ENCODE assay signal across 8 cellular contexts in genomic region chr15:31353931-31354330, GRCh38.
DNase-seq lines count a peak whose midpoint lies in the region; ATAC-seq and TF ChIP-seq lines count a peak whose summit lies in the region.

No MANE protein-coding gene starts in this region.

- H3K36me3 ChIP-seq in DOHH2 (ENCODE audit: control insufficient read depth, low read length) (peaks cover 46% of the 10 kb centered on the region), SK-N-MC (ENCODE audit: insufficient read depth, low read length) (0 out of 2 replicates have a peak, but pooled peaks cover 9% of the 10 kb centered on the region)

- H3K9me3 ChIP-seq in DOHH2 (ENCODE audit: control insufficient read depth, insufficient read depth, low read length) (no peaks in the 10 kb centered on the region), SK-N-MC (ENCODE audit: low read depth, low read length) (no peaks in the 10 kb centered on the region)

- no peak for TF ChIP-seq CTCF in DOHH2 (IDR thresholded peaks at IDR 0.05; ENCODE audit: low read depth, low read length, poor library complexity, severe bottlenecking)

- DNase-seq in SK-N-MC (ENCODE audit: low read depth, low spot score), result no peak
- peak; percentile 26 for DNase-seq in fibroblast of peridontal ligament (ENCODE audit: extremely low read depth)
- DNase-seq in pons (ENCODE audit: low spot score), result peak; percentile 91
- DNase-seq in NCI-H2081 treated with DMSO at 0.1 percent for 48 hours (lab: John Stamatoyannopoulos, UW), result no peak
- no peak for DNase-seq in NCI-H1694 treated with DMSO at 0.1 percent for 48 hours (lab: John Stamatoyannopoulos, UW)

- peak overlapping the region; percentile 58 for H3K4me3 ChIP-seq in DOHH2 (ENCODE audit: low read length)
- H3K4me3 ChIP-seq in SK-N-MC, result peak overlapping the region; percentile 54

- peaks cover 25% of the 10 kb centered on the region for H3F3A ChIP-seq in DOHH2 (ENCODE audit: control insufficient read depth, insufficient read depth)

- peak overlapping the region; percentile 91 for H3K27ac ChIP-seq in DOHH2 (ENCODE audit: low read depth, low read length)
- peak overlapping the region; percentile 82 for H3K27ac ChIP-seq in SK-N-MC

- 0 out of 2 replicates have a peak, but pooled peaks cover 5% of the 10 kb centered on the region for H4K20me1 ChIP-seq in DOHH2 (ENCODE audit: control insufficient read depth, insufficient read depth, low read depth, low read length)

- peak overlapping the region; percentile 68 for H3K9ac ChIP-seq in SK-N-MC (ENCODE audit: insufficient read length)

- peaks cover 100% of the 10 kb centered on the region for H3K4me1 ChIP-seq in DOHH2 (ENCODE audit: control insufficient read depth, low read length)

- H3K9me2 ChIP-seq in DOHH2 (replicated peaks; ENCODE audit: control insufficient read depth, low read length), result no peaks in the 10 kb centered on the region

- H3K4me2 ChIP-seq in DOHH2 (ENCODE audit: low read length), result peak overlapping the region; percentile 81

- H3K27me3 ChIP-seq in DOHH2 (ENCODE audit: control insufficient read depth, low read length), result no peaks in the 10 kb centered on the region

- H3K79me2 ChIP-seq in DOHH2 (ENCODE audit: control insufficient read depth, low read length), result peaks cover 100% of the 10 kb centered on the region

- ATAC-seq in GM19397 (IDR thresholded peaks at IDR 0.05; ENCODE audit: unreplicated experiment) (no peak), GM21717 (IDR thresholded peaks at IDR 0.05; ENCODE audit: unreplicated experiment) (no peak)

Comparison
In these comparisons a context has a peak if more than half of its experiments do, and no peak if none do; other contexts are left out.
1. DNase-seq: peak in fibroblast of peridontal ligament (single experiment) and pons (single experiment); none in SK-N-MC (single experiment), NCI-H2081 treated with DMSO at 0.1 percent for 48 hours (single experiment) and NCI-H1694 treated with DMSO at 0.1 percent for 48 hours (single experiment).